In the genomic region with DNA sequence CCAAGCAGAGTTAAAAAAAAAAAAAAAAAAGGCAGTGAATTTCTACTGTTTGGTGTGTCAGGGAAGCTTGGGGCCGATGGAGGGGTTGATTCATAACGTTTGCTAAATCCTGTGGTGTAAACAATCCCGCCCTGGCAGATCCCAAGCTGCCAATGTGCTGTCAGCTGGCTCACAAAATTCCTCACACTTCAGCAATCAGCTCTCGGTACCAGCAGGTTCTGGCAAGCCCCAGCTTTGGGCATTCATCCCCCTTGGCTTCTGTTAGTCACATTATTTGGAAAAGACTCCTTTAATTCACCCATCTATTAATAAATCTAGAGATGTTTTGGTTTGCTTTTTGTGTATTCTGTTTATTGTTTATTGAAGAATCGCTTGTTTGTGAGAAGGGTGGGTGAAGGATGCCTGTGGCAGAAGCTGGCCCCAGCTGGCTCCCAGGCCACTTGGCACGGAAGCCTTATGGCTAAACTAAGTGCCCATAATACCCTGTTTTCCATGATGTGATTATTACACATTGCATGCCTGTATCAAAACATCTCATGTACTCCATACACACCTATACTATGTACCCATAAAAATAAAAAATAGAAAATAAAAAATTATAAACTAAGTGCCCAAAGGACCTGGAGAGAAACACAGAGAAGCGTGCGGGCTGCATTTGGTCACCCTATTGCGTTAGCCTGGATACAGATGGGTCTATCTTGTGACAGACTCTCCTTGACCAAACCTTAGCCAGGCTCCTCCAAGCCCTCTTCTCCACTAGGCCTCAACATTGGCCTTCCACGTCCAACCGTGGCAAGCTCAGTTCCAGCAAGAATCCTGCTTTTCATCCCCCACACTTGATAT, we compare ENCODE assay signal across 10 cellular contexts.
DNase-seq lines count a peak whose midpoint lies in the region; ATAC-seq and TF ChIP-seq lines count a peak whose summit lies in the region.
"Had no signal": no experiment of that assay in that cellular context is flagged by ENCODE, and none has a peak within 500 bp of the region (broad histone marks: within the 10 kb centered on the region; RNA-seq: fewer than 3 reads in every experiment).

No MANE protein-coding gene starts in this region.

- no peaks in the 10 kb centered on the region for H3K4me1 Mint-ChIP-seq in activated CD4-positive, alpha-beta T cell treated with anti-CD3 and anti-CD28 coated beads, Interleukin-2, amount 10 ng/mL, durations not matched to agents 7 days and 5 days
- H3K4me1 Mint-ChIP-seq: activated B cell treated with CpG ODN at 0.5 μM for 24 hours; CD4-positive, alpha-beta memory T cell had no signal

- intact Hi-C loops in posterior cingulate gyrus (cut with DNase I) = no loop called here

- DNase-seq in C1 segment of cervical spinal cord (lab: John Stamatoyannopoulos, UW) (peak in 8 of 14 donors; percentile 19 to 93 (median 53)), amniotic epithelial cell (ENCODE audit: low read depth) (peak; percentile 80), globus pallidus (ENCODE audit: low spot score) (peak; percentile 65), posterior cingulate gyrus (peak in 9 of 10 donors; percentile 37 to 92 (median 49)), NCI-H1417 treated with DMSO at 0.1 percent for 48 hours (lab: John Stamatoyannopoulos, UW) (no peak), DMS79 (lab: John Stamatoyannopoulos, UW) (no peak)
- DNase-seq in activated CD4-positive, alpha-beta T cell treated with anti-CD3 and anti-CD28 coated beads, Interleukin-2, amount 10 ng/mL, durations not matched to agents 7 days and 5 days = no peak
- DNase-seq: activated B cell treated with CpG ODN at 0.5 μM for 24 hours; CD4-positive, alpha-beta memory T cell had no signal

- CTCF ChIA-PET in activated CD4-positive, alpha-beta T cell treated with anti-CD3 and anti-CD28 coated beads, Interleukin-2, amount 10 ng/mL, durations not matched to agents 7 days and 5 days (lab: Charles Lee) = interaction anchor here (1.2 kb wide), 1 partner anchor 23 kb away, joined by 3 read pairs; no protein-coding TSS in a partner anchor

- POLR2A ChIA-PET in activated CD4-positive, alpha-beta T cell treated with anti-CD3 and anti-CD28 coated beads, Interleukin-2, amount 10 ng/mL, durations not matched to agents 7 days and 5 days (lab: Charles Lee) = interaction anchor here (0.6 kb wide), 1 partner anchor 1174 kb away, joined by 3 read pairs; no protein-coding TSS in a partner anchor

- ATAC-seq in GM18505 (IDR thresholded peaks at IDR 0.05; ENCODE audit: unreplicated experiment) = no peak

- no peaks in the 10 kb centered on the region for H3K9me3 Mint-ChIP-seq in activated CD4-positive, alpha-beta T cell treated with anti-CD3 and anti-CD28 coated beads, Interleukin-2, amount 10 ng/mL, durations not matched to agents 7 days and 5 days
- H3K9me3 Mint-ChIP-seq: activated B cell treated with CpG ODN at 0.5 μM for 24 hours had no signal

- H3K27ac Mint-ChIP-seq in activated CD4-positive, alpha-beta T cell treated with anti-CD3 and anti-CD28 coated beads, Interleukin-2, amount 10 ng/mL, durations not matched to agents 7 days and 5 days = no peak overlapping the region
- H3K27ac Mint-ChIP-seq: activated B cell treated with CpG ODN at 0.5 μM for 24 hours; CD4-positive, alpha-beta memory T cell had no signal

- H3K27me3 Mint-ChIP-seq in activated CD4-positive, alpha-beta T cell treated with anti-CD3 and anti-CD28 coated beads, Interleukin-2, amount 10 ng/mL, durations not matched to agents 7 days and 5 days = no peaks in the 10 kb centered on the region
- H3K27me3 Mint-ChIP-seq: activated B cell treated with CpG ODN at 0.5 μM for 24 hours; CD4-positive, alpha-beta memory T cell had no signal

- H3K4me3 Mint-ChIP-seq in activated CD4-positive, alpha-beta T cell treated with anti-CD3 and anti-CD28 coated beads, Interleukin-2, amount 10 ng/mL, durations not matched to agents 7 days and 5 days = no peak overlapping the region
- H3K4me3 Mint-ChIP-seq: activated B cell treated with CpG ODN at 0.5 μM for 24 hours; CD4-positive, alpha-beta memory T cell had no signal

- TF ChIP-seq POLR2A in GM18505 (IDR thresholded peaks at IDR 0.05; ENCODE audit: borderline replicate concordance, extremely low read depth, insufficient read depth, insufficient read length) = no peak

- no peaks in the 10 kb centered on the region for H3K36me3 Mint-ChIP-seq in activated CD4-positive, alpha-beta T cell treated with anti-CD3 and anti-CD28 coated beads, Interleukin-2, amount 10 ng/mL, durations not matched to agents 7 days and 5 days (ENCODE audit: low read depth)
- H3K36me3 Mint-ChIP-seq: CD4-positive, alpha-beta memory T cell had no signal

Comparison
In these comparisons a context has a peak if more than half of its experiments do, and no peak if none do; other contexts are left out.
1. DNase-seq: peak in C1 segment of cervical spinal cord (8 of 14), amniotic epithelial cell (single experiment), globus pallidus (single experiment) and posterior cingulate gyrus (9 of 10); none in NCI-H1417 treated with DMSO at 0.1 percent for 48 hours (single experiment), DMS79 (single experiment) and activated CD4-positive, alpha-beta T cell treated with anti-CD3 and anti-CD28 coated beads, Interleukin-2, amount 10 ng/mL, durations not matched to agents 7 days and 5 days (single experiment).